In genomic region chr9:136019041-136019680, GRCh38 we compare ENCODE assay signal across 1 cellular context.
TF ChIP-seq lines count a peak whose summit lies in the region.

No MANE protein-coding gene starts in this region.

TF ChIP-seq in H1, 55 proteins besides CTCF, POLR2A, EP300 and RAD21 (continued from another document):
- TF ChIP-seq GABPA (IDR thresholded peaks at IDR 0.05; ENCODE audit: borderline replicate concordance, insufficient read depth, low read length) (no peak), USF2 (IDR thresholded peaks at IDR 0.05; ENCODE audit: low read length) (no peak), SRF (IDR thresholded peaks at IDR 0.05; ENCODE audit: low read depth, low read length) (no peak), E2F6 (IDR thresholded peaks at IDR 0.05) (no peak), SUZ12 (IDR thresholded peaks at IDR 0.05; ENCODE audit: low read length) (no peak), CBX5 (IDR thresholded peaks at IDR 0.05; ENCODE audit: low read depth, low read length) (no peak), CHD7 (IDR thresholded peaks at IDR 0.05; ENCODE audit: insufficient replicate concordance, low read length) (no peak)
TF ChIP-seq in H1: peak in this region for 0.
